15 cellular contexts compared by ENCODE assay signal in genomic region chr1:225710804-225711203, GRCh38. TPM values are rescaled to one million over a fixed set of nuclear protein-coding genes. Genes with fewer than 3 reads are reported as not detected.
DNase-seq lines count a peak whose midpoint lies in the region; ATAC-seq, FAIRE-seq and TF ChIP-seq lines count a peak whose summit lies in the region.
"Had no signal": no experiment of that assay in that cellular context is flagged by ENCODE, and none has a peak within 500 bp of the region (broad histone marks: within the 10 kb centered on the region; RNA-seq: fewer than 3 reads in every experiment).

No MANE protein-coding gene starts in this region.

- DNase-seq in GM03348 (ENCODE audit: low spot score) (peak; percentile 69), RCC 7860 (ENCODE audit: low spot score) (peak; percentile 97), epithelial cell of esophagus (ENCODE audit: low read depth) (peak; percentile 88), omental fat pad (ENCODE audit: low spot score) (no peak), dedifferentiated amniotic fluid mesenchymal stem cell (ENCODE audit: extremely low spot score) (no peak), NCI-H146 treated with DMSO at 0.1 percent for 48 hours (lab: John Stamatoyannopoulos, UW; ENCODE audit: unreplicated experiment) (no peak), DMS79 treated with DMSO at 0.1 percent for 48 hours (lab: John Stamatoyannopoulos, UW) (no peak)
- DNase-seq: cortex of kidney; GF-D8; glutamatergic neuron; lower lobe of right lung; Peyer's patch; stimulated activated naive CD4-positive, alpha-beta T cell treated with Interleukin-2 at 50 U/mL for 16 hours had no signal

- FAIRE-seq in RCC 7860 (lab: Jason Lieb, UNC), result peak; percentile 99
- FAIRE-seq: TTC549 had no signal

- no peak for TF ChIP-seq CTCF in epithelial cell of esophagus (IDR thresholded peaks at IDR 0.05; ENCODE audit: insufficient read depth, low read depth, low read length, missing control alignments)
- no peak for TF ChIP-seq CTCF in omental fat pad (IDR thresholded peaks at IDR 0.05)

- ATAC-seq in omental fat pad (ENCODE audit: low FRiP score) (peak; percentile 94), HG03565 (IDR thresholded peaks at IDR 0.05; ENCODE audit: unreplicated experiment) (no peak)
- ATAC-seq: lower lobe of right lung had no signal

- no peak overlapping the region for H3K4me3 ChIP-seq in epithelial cell of esophagus (ENCODE audit: low read length)
- H3K4me3 ChIP-seq: lower lobe of right lung, Peyer's patch had no signal

RNA-seq across cellular contexts. Expression of gene ENAH, which starts 57.9 kb away (rescaled TPM):
- total RNA-seq in omental fat pad, result 10 to 100 TPM; 18.7 to 60.7 (median 30.5) TPM

Comparison
In these comparisons a context has a peak if more than half of its experiments do, and no peak if none do; other contexts are left out.
1. DNase-seq: peak in GM03348 (single experiment), RCC 7860 (single experiment) and epithelial cell of esophagus (single experiment); none in omental fat pad (single experiment), dedifferentiated amniotic fluid mesenchymal stem cell (single experiment), NCI-H146 treated with DMSO at 0.1 percent for 48 hours (single experiment) and DMS79 treated with DMSO at 0.1 percent for 48 hours (single experiment).